1 cellular context compared by ENCODE assay signal in genomic region chr19:11091343-11092153, GRCh38.
TF ChIP-seq lines count a peak whose summit lies in the region.

No MANE protein-coding gene starts in this region.

TF ChIP-seq in HepG2, 621 proteins besides CTCF, POLR2A, EP300 and RAD21 (continued from another document and continues in another):
- TF ChIP-seq ATAD3A (CRISPR knock-in tag; IDR thresholded peaks at IDR 0.05) (no peak), AHR (CRISPR knock-in tag; IDR thresholded peaks at IDR 0.05) (no peak), GTF2F1 (IDR thresholded peaks at IDR 0.05; ENCODE audit: low read length) (no peak), ZNF251 (CRISPR knock-in tag; IDR thresholded peaks at IDR 0.05) (no peak), U2AF1 (optimal IDR thresholded peaks at IDR 0.05; ENCODE audit: low read depth, low read length) (no peak), KDM3A (CRISPR knock-in tag; IDR thresholded peaks at IDR 0.05; ENCODE audit: low read depth) (0 out of 2 replicates have a peak, but pooled peaks have one; percentile 12), ZNF660 (CRISPR knock-in tag; IDR thresholded peaks at IDR 0.05; ENCODE audit: borderline replicate concordance, low read depth) (no peak), SOX5 (CRISPR knock-in tag; IDR thresholded peaks at IDR 0.05; ENCODE audit: borderline replicate concordance) (peak; percentile 55; the same call in 1 of the 2 replicates), RXRA (CRISPR knock-in tag; IDR thresholded peaks at IDR 0.05) (no peak), CCAR2 (optimal IDR thresholded peaks at IDR 0.05; ENCODE audit: low read depth, low read length) (no peak), HINFP (CRISPR knock-in tag; IDR thresholded peaks at IDR 0.05; ENCODE audit: low read depth) (no peak), HCFC1 (IDR thresholded peaks at IDR 0.05; ENCODE audit: low read depth, low read length) (no peak), NFKBIZ (CRISPR knock-in tag; IDR thresholded peaks at IDR 0.05) (no peak), PRMT3 (CRISPR knock-in tag; IDR thresholded peaks at IDR 0.05; ENCODE audit: borderline replicate concordance, low read depth) (no peak), STAG1 (CRISPR knock-in tag; IDR thresholded peaks at IDR 0.05) (0 out of 2 replicates have a peak, but pooled peaks have one; percentile 8), ZNF788 (CRISPR knock-in tag; IDR thresholded peaks at IDR 0.05; ENCODE audit: borderline replicate concordance) (no peak), CENPX (CRISPR knock-in tag; IDR thresholded peaks at IDR 0.05) (no peak), SMYD3 (CRISPR knock-in tag; IDR thresholded peaks at IDR 0.05) (no peak), SNAPC2 (CRISPR knock-in tag; IDR thresholded peaks at IDR 0.05) (no peak), TOPORS (CRISPR knock-in tag; IDR thresholded peaks at IDR 0.05) (no peak), ZNF749 (CRISPR knock-in tag; IDR thresholded peaks at IDR 0.05; ENCODE audit: borderline replicate concordance) (no peak), NONO (IDR thresholded peaks at IDR 0.05) (no peak), NONO (CRISPR knock-in tag; conservative IDR thresholded peaks at IDR 0.05) (no peak), JUN (CRISPR knock-in tag; IDR thresholded peaks at IDR 0.05) (no peak), HDAC2 (CRISPR knock-in tag; IDR thresholded peaks at IDR 0.05) (0 out of 2 replicates have a peak, but pooled peaks have one; percentile 12), SP5 (CRISPR knock-in tag; IDR thresholded peaks at IDR 0.05; ENCODE audit: borderline replicate concordance, low read depth) (no peak), RNF2 (conservative IDR thresholded peaks at IDR 0.05; ENCODE audit: low read depth) (no peak), PAX8 (CRISPR knock-in tag; IDR thresholded peaks at IDR 0.05; ENCODE audit: borderline replicate concordance) (no peak), ZNF496 (CRISPR knock-in tag; IDR thresholded peaks at IDR 0.05; ENCODE audit: insufficient replicate concordance) (no peak), SRF (IDR thresholded peaks at IDR 0.05; ENCODE audit: low read depth, low read length) (no peak), HHEX (CRISPR knock-in tag; IDR thresholded peaks at IDR 0.05) (no peak), ZFP36L1 (CRISPR knock-in tag; IDR thresholded peaks at IDR 0.05) (no peak), ZNF512B (CRISPR knock-in tag; IDR thresholded peaks at IDR 0.05; ENCODE audit: borderline replicate concordance) (no peak), ZNF580 (CRISPR knock-in tag; IDR thresholded peaks at IDR 0.05; ENCODE audit: borderline replicate concordance, low read depth) (no peak; the same call in 1 of the 2 replicates), ZNF629 (CRISPR knock-in tag; conservative IDR thresholded peaks at IDR 0.05) (0 out of 2 replicates have a peak, but pooled peaks have one; percentile 15), ZNF180 (CRISPR knock-in tag; IDR thresholded peaks at IDR 0.05; ENCODE audit: borderline replicate concordance, low read depth) (no peak), FOSL1 (CRISPR knock-in tag; IDR thresholded peaks at IDR 0.05; ENCODE audit: borderline replicate concordance) (peak; percentile 73), ZNF331 (CRISPR knock-in tag; IDR thresholded peaks at IDR 0.05) (0 out of 2 replicates have a peak, but pooled peaks have one; percentile 12), ZNF326 (CRISPR knock-in tag; IDR thresholded peaks at IDR 0.05; ENCODE audit: borderline replicate concordance) (no peak), ZNF577 (CRISPR knock-in tag; IDR thresholded peaks at IDR 0.05; ENCODE audit: borderline replicate concordance, low read depth) (no peak), ZFP82 (CRISPR knock-in tag; IDR thresholded peaks at IDR 0.05; ENCODE audit: borderline replicate concordance) (no peak), PCBP2 (optimal IDR thresholded peaks at IDR 0.05; ENCODE audit: low read depth, low read length, poor library complexity, severe bottlenecking) (no peak), MIXL1 (CRISPR knock-in tag; IDR thresholded peaks at IDR 0.05) (no peak), ZFP62 (CRISPR knock-in tag; IDR thresholded peaks at IDR 0.05) (no peak), ZNF567 (CRISPR knock-in tag; IDR thresholded peaks at IDR 0.05; ENCODE audit: borderline replicate concordance) (0 out of 2 replicates have a peak, but pooled peaks have one; percentile 36), ZNF207 (IDR thresholded peaks at IDR 0.05; ENCODE audit: borderline replicate concordance) (no peak), TEF (CRISPR knock-in tag; IDR thresholded peaks at IDR 0.05) (peak; percentile 35; the same call in 1 of the 2 replicates), ZNF775 (CRISPR knock-in tag; IDR thresholded peaks at IDR 0.05; ENCODE audit: borderline replicate concordance) (no peak)
- TF ChIP-seq, protein P1, sequence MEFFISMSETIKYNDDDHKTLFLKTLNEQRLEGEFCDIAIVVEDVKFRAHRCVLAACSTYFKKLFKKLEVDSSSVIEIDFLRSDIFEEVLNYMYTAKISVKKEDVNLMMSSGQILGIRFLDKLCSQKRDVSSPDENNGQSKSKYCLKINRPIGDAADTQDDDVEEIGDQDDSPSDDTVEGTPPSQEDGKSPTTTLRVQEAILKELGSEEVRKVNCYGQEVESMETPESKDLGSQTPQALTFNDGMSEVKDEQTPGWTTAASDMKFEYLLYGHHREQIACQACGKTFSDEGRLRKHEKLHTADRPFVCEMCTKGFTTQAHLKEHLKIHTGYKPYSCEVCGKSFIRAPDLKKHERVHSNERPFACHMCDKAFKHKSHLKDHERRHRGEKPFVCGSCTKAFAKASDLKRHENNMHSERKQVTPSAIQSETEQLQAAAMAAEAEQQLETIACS (CRISPR knock-in tag; IDR thresholded peaks at IDR 0.05): no peak
- TF ChIP-seq, protein P2, sequence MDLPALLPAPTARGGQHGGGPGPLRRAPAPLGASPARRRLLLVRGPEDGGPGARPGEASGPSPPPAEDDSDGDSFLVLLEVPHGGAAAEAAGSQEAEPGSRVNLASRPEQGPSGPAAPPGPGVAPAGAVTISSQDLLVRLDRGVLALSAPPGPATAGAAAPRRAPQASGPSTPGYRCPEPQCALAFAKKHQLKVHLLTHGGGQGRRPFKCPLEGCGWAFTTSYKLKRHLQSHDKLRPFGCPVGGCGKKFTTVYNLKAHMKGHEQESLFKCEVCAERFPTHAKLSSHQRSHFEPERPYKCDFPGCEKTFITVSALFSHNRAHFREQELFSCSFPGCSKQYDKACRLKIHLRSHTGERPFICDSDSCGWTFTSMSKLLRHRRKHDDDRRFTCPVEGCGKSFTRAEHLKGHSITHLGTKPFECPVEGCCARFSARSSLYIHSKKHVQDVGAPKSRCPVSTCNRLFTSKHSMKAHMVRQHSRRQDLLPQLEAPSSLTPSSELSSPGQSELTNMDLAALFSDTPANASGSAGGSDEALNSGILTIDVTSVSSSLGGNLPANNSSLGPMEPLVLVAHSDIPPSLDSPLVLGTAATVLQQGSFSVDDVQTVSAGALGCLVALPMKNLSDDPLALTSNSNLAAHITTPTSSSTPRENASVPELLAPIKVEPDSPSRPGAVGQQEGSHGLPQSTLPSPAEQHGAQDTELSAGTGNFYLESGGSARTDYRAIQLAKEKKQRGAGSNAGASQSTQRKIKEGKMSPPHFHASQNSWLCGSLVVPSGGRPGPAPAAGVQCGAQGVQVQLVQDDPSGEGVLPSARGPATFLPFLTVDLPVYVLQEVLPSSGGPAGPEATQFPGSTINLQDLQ (CRISPR knock-in tag; IDR thresholded peaks at IDR 0.05): no peak
- TF ChIP-seq, protein P3, sequence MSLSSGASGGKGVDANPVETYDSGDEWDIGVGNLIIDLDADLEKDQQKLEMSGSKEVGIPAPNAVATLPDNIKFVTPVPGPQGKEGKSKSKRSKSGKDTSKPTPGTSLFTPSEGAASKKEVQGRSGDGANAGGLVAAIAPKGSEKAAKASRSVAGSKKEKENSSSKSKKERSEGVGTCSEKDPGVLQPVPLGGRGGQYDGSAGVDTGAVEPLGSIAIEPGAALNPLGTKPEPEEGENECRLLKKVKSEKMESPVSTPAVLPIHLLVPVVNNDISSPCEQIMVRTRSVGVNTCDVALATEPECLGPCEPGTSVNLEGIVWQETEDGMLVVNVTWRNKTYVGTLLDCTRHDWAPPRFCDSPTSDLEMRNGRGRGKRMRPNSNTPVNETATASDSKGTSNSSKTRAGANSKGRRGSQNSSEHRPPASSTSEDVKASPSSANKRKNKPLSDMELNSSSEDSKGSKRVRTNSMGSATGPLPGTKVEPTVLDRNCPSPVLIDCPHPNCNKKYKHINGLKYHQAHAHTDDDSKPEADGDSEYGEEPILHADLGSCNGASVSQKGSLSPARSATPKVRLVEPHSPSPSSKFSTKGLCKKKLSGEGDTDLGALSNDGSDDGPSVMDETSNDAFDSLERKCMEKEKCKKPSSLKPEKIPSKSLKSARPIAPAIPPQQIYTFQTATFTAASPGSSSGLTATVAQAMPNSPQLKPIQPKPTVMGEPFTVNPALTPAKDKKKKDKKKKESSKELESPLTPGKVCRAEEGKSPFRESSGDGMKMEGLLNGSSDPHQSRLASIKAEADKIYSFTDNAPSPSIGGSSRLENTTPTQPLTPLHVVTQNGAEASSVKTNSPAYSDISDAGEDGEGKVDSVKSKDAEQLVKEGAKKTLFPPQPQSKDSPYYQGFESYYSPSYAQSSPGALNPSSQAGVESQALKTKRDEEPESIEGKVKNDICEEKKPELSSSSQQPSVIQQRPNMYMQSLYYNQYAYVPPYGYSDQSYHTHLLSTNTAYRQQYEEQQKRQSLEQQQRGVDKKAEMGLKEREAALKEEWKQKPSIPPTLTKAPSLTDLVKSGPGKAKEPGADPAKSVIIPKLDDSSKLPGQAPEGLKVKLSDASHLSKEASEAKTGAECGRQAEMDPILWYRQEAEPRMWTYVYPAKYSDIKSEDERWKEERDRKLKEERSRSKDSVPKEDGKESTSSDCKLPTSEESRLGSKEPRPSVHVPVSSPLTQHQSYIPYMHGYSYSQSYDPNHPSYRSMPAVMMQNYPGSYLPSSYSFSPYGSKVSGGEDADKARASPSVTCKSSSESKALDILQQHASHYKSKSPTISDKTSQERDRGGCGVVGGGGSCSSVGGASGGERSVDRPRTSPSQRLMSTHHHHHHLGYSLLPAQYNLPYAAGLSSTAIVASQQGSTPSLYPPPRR (CRISPR knock-in tag; IDR thresholded peaks at IDR 0.05; ENCODE audit: borderline replicate concordance): no peak
- TF ChIP-seq, protein P4, sequence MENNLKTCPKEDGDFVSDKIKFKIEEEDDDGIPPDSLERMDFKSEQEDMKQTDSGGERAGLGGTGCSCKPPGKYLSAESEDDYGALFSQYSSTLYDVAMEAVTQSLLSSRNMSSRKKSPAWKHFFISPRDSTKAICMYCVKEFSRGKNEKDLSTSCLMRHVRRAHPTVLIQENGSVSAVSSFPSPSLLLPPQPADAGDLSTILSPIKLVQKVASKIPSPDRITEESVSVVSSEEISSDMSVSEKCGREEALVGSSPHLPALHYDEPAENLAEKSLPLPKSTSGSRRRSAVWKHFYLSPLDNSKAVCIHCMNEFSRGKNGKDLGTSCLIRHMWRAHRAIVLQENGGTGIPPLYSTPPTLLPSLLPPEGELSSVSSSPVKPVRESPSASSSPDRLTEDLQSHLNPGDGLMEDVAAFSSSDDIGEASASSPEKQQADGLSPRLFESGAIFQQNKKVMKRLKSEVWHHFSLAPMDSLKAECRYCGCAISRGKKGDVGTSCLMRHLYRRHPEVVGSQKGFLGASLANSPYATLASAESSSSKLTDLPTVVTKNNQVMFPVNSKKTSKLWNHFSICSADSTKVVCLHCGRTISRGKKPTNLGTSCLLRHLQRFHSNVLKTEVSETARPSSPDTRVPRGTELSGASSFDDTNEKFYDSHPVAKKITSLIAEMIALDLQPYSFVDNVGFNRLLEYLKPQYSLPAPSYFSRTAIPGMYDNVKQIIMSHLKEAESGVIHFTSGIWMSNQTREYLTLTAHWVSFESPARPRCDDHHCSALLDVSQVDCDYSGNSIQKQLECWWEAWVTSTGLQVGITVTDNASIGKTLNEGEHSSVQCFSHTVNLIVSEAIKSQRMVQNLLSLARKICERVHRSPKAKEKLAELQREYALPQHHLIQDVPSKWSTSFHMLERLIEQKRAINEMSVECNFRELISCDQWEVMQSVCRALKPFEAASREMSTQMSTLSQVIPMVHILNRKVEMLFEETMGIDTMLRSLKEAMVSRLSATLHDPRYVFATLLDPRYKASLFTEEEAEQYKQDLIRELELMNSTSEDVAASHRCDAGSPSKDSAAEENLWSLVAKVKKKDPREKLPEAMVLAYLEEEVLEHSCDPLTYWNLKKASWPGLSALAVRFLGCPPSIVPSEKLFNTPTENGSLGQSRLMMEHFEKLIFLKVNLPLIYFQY (CRISPR knock-in tag; IDR thresholded peaks at IDR 0.05; ENCODE audit: borderline replicate concordance): no peak
